ENCODE assay signal across 18 cellular contexts in the genomic region with DNA sequence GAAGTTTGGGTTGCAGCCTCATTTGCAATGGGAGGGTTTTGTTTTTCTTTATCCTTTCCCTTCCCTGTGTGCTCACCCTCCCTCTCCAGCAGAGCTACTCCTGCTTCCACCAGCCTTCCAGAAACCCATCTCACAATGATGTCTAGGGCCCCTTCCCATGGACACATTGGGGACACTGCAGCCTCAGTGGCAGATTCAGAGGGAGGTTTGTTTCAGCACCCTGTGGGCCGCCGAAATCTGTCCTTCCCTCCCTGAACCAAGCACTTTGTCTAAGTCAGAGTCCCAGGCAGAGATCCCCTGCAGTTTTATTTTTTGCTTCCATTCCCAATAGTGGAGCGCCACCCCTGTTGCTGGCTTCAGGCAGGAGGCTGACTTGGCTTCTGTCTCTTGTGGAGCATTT. TPM values are rescaled to one million over a fixed set of nuclear protein-coding genes. Genes with fewer than 3 reads are reported as not detected.
A peak's percentile ranks its signal among the peaks of the same experiment; 100 is the strongest.
DNase-seq lines count a peak whose midpoint lies in the region; ATAC-seq, FAIRE-seq and TF ChIP-seq lines count a peak whose summit lies in the region.
"Had no signal": no experiment of that assay in that cellular context is flagged by ENCODE, and none has a peak within 500 bp of the region (broad histone marks: within the 10 kb centered on the region; RNA-seq: fewer than 3 reads in every experiment).

No MANE protein-coding gene starts in this region.

- no peaks in the 10 kb centered on the region for H4K20me1 ChIP-seq in K562 (replicated peaks; ENCODE audit: control insufficient read depth, insufficient read depth, low read length)
- H4K20me1 ChIP-seq in neural progenitor cell (ENCODE audit: low read depth): no peaks in the 10 kb centered on the region

- WGBS in K562 (ENCODE audit: insufficient coverage, low coverage, missing lambda C conversion rate): 43% methylated on average over 3 of the region's 3 CpGs
- WGBS in tibial nerve, 2 donors: 82 to 83% methylated on average over 3 of the region's 3 CpGs

- H2AFZ ChIP-seq in K562 (ENCODE audit: low read depth, low read length): 0 out of 2 replicates have a peak overlapping the region, but pooled peaks have one; percentile 24
- peak overlapping the region; percentile 51 for H2AFZ ChIP-seq in neural progenitor cell (replicated peaks)
- H2AFZ ChIP-seq: GM23248 had no signal

- no peaks in the 10 kb centered on the region for H3K9me1 ChIP-seq in K562 (ENCODE audit: control insufficient read depth, insufficient read depth, low read length)

- peak; percentile 15 for DNase-seq in ELF-1 (ENCODE audit: low read depth, low spot score)
- no peak for DNase-seq in HEK293T (ENCODE audit: extremely low spot score)
- peak in 1 of 4 experiments; percentile 2 for DNase-seq in K562 (ENCODE audit: extremely low read depth in 1 of 4, low spot score in 3 of 4)
- DNase-seq in neural progenitor cell (ENCODE audit: low spot score): no peak
- no peak for DNase-seq in activated T-cell treated with anti-CD3 and anti-CD28 coated beads, Interleukin-2, amount 50 U/mL, for 72 hours
- no peak for DNase-seq in Right ventricle myocardium superior
- DNase-seq in tibial nerve (ENCODE audit: low spot score in 2 of 2): no peak
- DNase-seq: BE2C; CD4-positive, alpha-beta memory T cell; DND-41; GF-D8; GM23248; Karpas-422 had no signal

- no peak for FAIRE-seq in K562 (lab: Jason Lieb, UNC)
- FAIRE-seq: A204.1 had no signal

- no peak for TF ChIP-seq RAD21 in K562 (CRISPR knock-in tag; conservative IDR thresholded peaks at IDR 0.05 in 1 of 2, IDR thresholded peaks at IDR 0.05 in 1 of 2)

- TF ChIP-seq EP300 in K562 (IDR thresholded peaks at IDR 0.05; ENCODE audit: low read length): no peak
- no peak for TF ChIP-seq EP300 in tibial nerve (IDR thresholded peaks at IDR 0.05)

- TF ChIP-seq CTCF in K562 (IDR thresholded peaks at IDR 0.05 in 2 of 3, conservative IDR thresholded peaks at IDR 0.05 in 1 of 3; ENCODE audit: insufficient read depth in 2 of 3, low read depth in 1 of 3, low read length in 3 of 3) (no peak), neural progenitor cell (IDR thresholded peaks at IDR 0.05) (no peak), tibial nerve (IDR thresholded peaks at IDR 0.05) (no peak)

- no peak overlapping the region for H3K27ac Mint-ChIP-seq in neural progenitor cell
- H3K27ac Mint-ChIP-seq in activated T-cell treated with anti-CD3 and anti-CD28 coated beads, Interleukin-2, amount 50 U/mL, for 72 hours: no peak overlapping the region
- H3K27ac Mint-ChIP-seq: CD4-positive, alpha-beta memory T cell had no signal

- in situ Hi-C loops in K562 (cut with MboI): no loop called here

- H3K79me2 ChIP-seq in K562 (ENCODE audit: control insufficient read depth, insufficient read depth, low read length) (no peaks in the 10 kb centered on the region), neural progenitor cell (ENCODE audit: low read depth) (no peaks in the 10 kb centered on the region)

- POLR2A ChIA-PET in HEK293T (lab: Yijun Ruan, JAX): interaction anchor here (2.9 kb wide), 1 partner anchor 22 kb away, joined by 24 read pairs; a partner anchor contains a TSS
- POLR2A ChIA-PET in K562 (lab: Yijun Ruan, JAX): interaction anchor here (1.7 kb wide), 1 partner anchor 23 kb away, joined by 5 read pairs; no protein-coding TSS in a partner anchor

- H3K36me3 ChIP-seq in K562 (ENCODE audit: control insufficient read depth, insufficient read depth, low read length) (no peaks in the 10 kb centered on the region), neural progenitor cell (no peaks in the 10 kb centered on the region), tibial nerve (no peaks in the 10 kb centered on the region)
- H3K36me3 ChIP-seq: BE2C, HAP-1 had no signal

- H3K9me3 ChIP-seq in K562 (replicated peaks; ENCODE audit: control insufficient read depth, insufficient read depth, low read depth, low read length): no peaks in the 10 kb centered on the region
- H3K9me3 ChIP-seq in neural progenitor cell (ENCODE audit: low read depth): no peaks in the 10 kb centered on the region
- H3K9me3 ChIP-seq in tibial nerve: no peaks in the 10 kb centered on the region
- H3K9me3 ChIP-seq: BE2C, HAP-1 had no signal

- H3F3A ChIP-seq in neural progenitor cell (ENCODE audit: low read depth): peaks cover 8% of the 10 kb centered on the region

- H3K4me3 Mint-ChIP-seq in neural progenitor cell: no peak overlapping the region
- H3K4me3 Mint-ChIP-seq in activated T-cell treated with anti-CD3 and anti-CD28 coated beads, Interleukin-2, amount 50 U/mL, for 72 hours: no peak overlapping the region
- H3K4me3 Mint-ChIP-seq: CD4-positive, alpha-beta memory T cell had no signal

- intact Hi-C loops in K562 (cut with micrococcal nuclease): no loop called here
- intact Hi-C loops in Right ventricle myocardium superior (cut with DNase I): loop anchor here (10.0 kb wide), 1 partner anchor 184 kb away; a partner anchor contains a TSS

- H3K9me3 Mint-ChIP-seq in neural progenitor cell: no peaks in the 10 kb centered on the region
- H3K9me3 Mint-ChIP-seq in activated T-cell treated with anti-CD3 and anti-CD28 coated beads, Interleukin-2, amount 50 U/mL, for 72 hours: no peaks in the 10 kb centered on the region

- no peak for TF ChIP-seq POLR2A in K562 (conservative IDR thresholded peaks at IDR 0.05)
- no peak for TF ChIP-seq POLR2A in tibial nerve (IDR thresholded peaks at IDR 0.05)

- H3K4me2 ChIP-seq in K562 (ENCODE audit: insufficient read depth, low read length) (no peak overlapping the region), neural progenitor cell (peak overlapping the region; percentile 12)

- H3K27me3 Mint-ChIP-seq in neural progenitor cell (ENCODE audit: insufficient read depth, low read depth): no peaks in the 10 kb centered on the region
- H3K27me3 Mint-ChIP-seq in activated T-cell treated with anti-CD3 and anti-CD28 coated beads, Interleukin-2, amount 50 U/mL, for 72 hours (ENCODE audit: low read depth): peaks cover 15% of the 10 kb centered on the region

- no peaks in the 10 kb centered on the region for H3K36me3 Mint-ChIP-seq in neural progenitor cell
- H3K36me3 Mint-ChIP-seq in activated T-cell treated with anti-CD3 and anti-CD28 coated beads, Interleukin-2, amount 50 U/mL, for 72 hours (ENCODE audit: insufficient read depth in 2 of 2): no peaks in the 10 kb centered on the region
- H3K36me3 Mint-ChIP-seq: CD4-positive, alpha-beta memory T cell had no signal

- H3K4me3 ChIP-seq in K562 (no peak overlapping the region), neural progenitor cell (no peak overlapping the region), tibial nerve (no peak overlapping the region)
- H3K4me3 ChIP-seq: GM23248, HAP-1 had no signal

- peaks cover 9% of the 10 kb centered on the region for H3K4me1 Mint-ChIP-seq in neural progenitor cell
- H3K4me1 Mint-ChIP-seq in activated T-cell treated with anti-CD3 and anti-CD28 coated beads, Interleukin-2, amount 50 U/mL, for 72 hours (ENCODE audit: low read depth): peaks cover 8% of the 10 kb centered on the region

- H3K9ac ChIP-seq in K562 (ENCODE audit: insufficient read depth in 1 of 2, low read depth in 2 of 2, low read length in 2 of 2) (no peak overlapping the region), neural progenitor cell (no peak overlapping the region)
- H3K9ac ChIP-seq: GM23248 had no signal

- BruUV-seq in K562 (replicated peaks; lab: Mats Ljungman, UMichigan): no TSS peak

- H3K27me3 ChIP-seq in K562 (ENCODE audit: control insufficient read depth in 2 of 2, insufficient read depth in 2 of 2, low read length in 2 of 2) (no peaks in the 10 kb centered on the region), neural progenitor cell (peaks cover 7% of the 10 kb centered on the region), tibial nerve (no peaks in the 10 kb centered on the region)
- H3K27me3 ChIP-seq: BE2C had no signal

- no peak overlapping the region for H3K27ac ChIP-seq in K562 (ENCODE audit: extremely low read depth, low read depth, low read length)
- H3K27ac ChIP-seq in neural progenitor cell: peak overlapping the region; percentile 1
- no peak overlapping the region for H3K27ac ChIP-seq in tibial nerve
- H3K27ac ChIP-seq: C4-2B, GM23248 had no signal

- no peak for ATAC-seq in K562
- no peak for ATAC-seq in activated T-cell treated with anti-CD3 and anti-CD28 coated beads, Interleukin-2, amount 50 U/mL, for 72 hours (replicated peaks in 1 of 2)
- no peak for ATAC-seq in HG03442 (IDR thresholded peaks at IDR 0.05; ENCODE audit: unreplicated experiment)
- no peak for ATAC-seq in Right ventricle myocardium superior (ENCODE audit: poor library complexity)

- H3K4me1 ChIP-seq in K562 (replicated peaks in 1 of 2; ENCODE audit: control insufficient read depth in 2 of 2, insufficient read depth in 2 of 2, low read length in 2 of 2) (peaks cover 0 to 5% of the 10 kb centered on the region in 2 experiments; a peak in 3 of 5 replicates), neural progenitor cell (peaks cover 7% of the 10 kb centered on the region), tibial nerve (peaks cover 0 to 6% (median 0%) of the 10 kb centered on the region in 4 donors)
- H3K4me1 ChIP-seq: BE2C, HAP-1 had no signal

- CTCF ChIA-PET in HEK293T (lab: Yijun Ruan, JAX) (interaction anchor here (1.2 kb wide), 1 partner anchor 10 kb away, joined by 4 read pairs; no protein-coding TSS in a partner anchor), K562 (lab: Yijun Ruan, JAX; ENCODE audit: low intra/inter-chr PET ratio) (interaction anchor here (0.7 kb wide), 1 partner anchor 328 kb away, joined by 3 read pairs; no protein-coding TSS in a partner anchor)

RNA-seq across cellular contexts. Expression of a gene that starts 8.6 kb away (rescaled TPM):
- 9.8 and 30.7 TPM in 2 replicates for total RNA-seq in K562 (2011; cell fraction: chromatin; rRNA removed; ENCODE audit: low replicate concordance)
- 20.4 and 25.8 TPM in 2 replicates for total RNA-seq in K562 (2011; cell fraction: nucleolus; rRNA removed)
- total RNA-seq in K562 (2011; cell fraction: nucleoplasm; rRNA removed): 17.7 and 21.5 TPM in 2 replicates
- 3.6 and 6.9 TPM in 2 replicates for total RNA-seq in K562 (2014; rRNA removed)
- 1.4 and 2.1 TPM in 2 replicates for total RNA-seq in K562 (2014; rRNA removed; fragmentation: Illumina TruSeq; extraction: Trizol)
- 3.2 and 3.3 TPM in 2 replicates for total RNA-seq in K562 (2015; rRNA removed; fragmentation: Illumina TruSeq; extraction: Trizol)
- 12.5 and 13.6 TPM in 2 replicates for total RNA-seq in K562 (2021)
- polyA plus RNA-seq in K562 (2011; rRNA removed): 10.6 and 16.2 TPM in 2 replicates
- polyA plus RNA-seq in K562 (2011; cell fraction: cytosol; rRNA removed): 20.6 and 62.9 TPM in 2 replicates
- polyA plus RNA-seq in K562 (2011; cell fraction: nucleus; rRNA removed): 38.1 and 50.4 TPM in 2 replicates
- polyA plus RNA-seq in K562 (2012): 11.2 and 11.6 TPM in 2 replicates
- 5.5 and 10.0 TPM in 2 replicates for polyA plus RNA-seq in K562 (2014; fragmentation: Illumina TruSeq; extraction: Trizol)
- polyA plus RNA-seq in K562 (2014; fragmentation: Nextera tagmentation; extraction: Ambion mirVana): 1 to 10 TPM; 1.8 to 2.3 TPM
- 13.7 and 15.9 TPM in 2 replicates for polyA plus RNA-seq in K562 (2014; rRNA removed)
- 3.3 and 3.6 TPM in 2 replicates for polyA minus RNA-seq in K562 (2011; rRNA and poly(A)+ RNA removed)
- 10.2 and 12.4 TPM in 2 replicates for polyA minus RNA-seq in K562 (2011; cell fraction: cytosol; rRNA and poly(A)+ RNA removed)
- polyA minus RNA-seq in K562 (2011; cell fraction: nucleus; rRNA and poly(A)+ RNA removed): 10.4 and 13.6 TPM in 2 replicates
- 11.0 and 26.9 TPM in 2 replicates for total RNA-seq in neural progenitor cell (ENCODE audit: low replicate concordance)
- total RNA-seq in activated T-cell treated with anti-CD3 and anti-CD28 coated beads, Interleukin-2, amount 50 U/mL, for 72 hours: 1 to 10 TPM; 4.4 to 5.3 TPM
- 32.2 TPM for total RNA-seq in Right ventricle myocardium superior
- total RNA-seq in tibial nerve: 10 to 100 TPM; 21.1 to 32.8 (median 25.5) TPM
- total RNA-seq: CD4-positive, alpha-beta memory T cell; HT-29 had no signal

RNA-seq across cellular contexts. Expression of a gene that starts 21.8 kb away (rescaled TPM):
- 772 and 1,506 TPM in 2 replicates for total RNA-seq in K562 (2011; cell fraction: chromatin; rRNA removed; ENCODE audit: low replicate concordance)
- total RNA-seq in K562 (2011; cell fraction: nucleolus; rRNA removed): 1,570 and 1,591 TPM in 2 replicates
- 1,390 and 1,690 TPM in 2 replicates for total RNA-seq in K562 (2011; cell fraction: nucleoplasm; rRNA removed)
- 2,245 and 2,417 TPM in 2 replicates for total RNA-seq in K562 (2014; rRNA removed)
- total RNA-seq in K562 (2014; rRNA removed; fragmentation: Illumina TruSeq; extraction: Trizol): 1,384 and 1,624 TPM in 2 replicates
- total RNA-seq in K562 (2015; rRNA removed; fragmentation: Illumina TruSeq; extraction: Trizol): 1,989 and 2,037 TPM in 2 replicates
- 1,960 and 1,995 TPM in 2 replicates for total RNA-seq in K562 (2021)
- polyA plus RNA-seq in K562 (2011; rRNA removed): 3,220 and 3,989 TPM in 2 replicates
- 4,199 and 5,450 TPM in 2 replicates for polyA plus RNA-seq in K562 (2011; cell fraction: cytosol; rRNA removed)
- 2,091 and 2,598 TPM in 2 replicates for polyA plus RNA-seq in K562 (2011; cell fraction: nucleus; rRNA removed)
- 3,035 and 4,256 TPM in 2 replicates for polyA plus RNA-seq in K562 (2012)
- 2,565 and 2,747 TPM in 2 replicates for polyA plus RNA-seq in K562 (2014; fragmentation: Illumina TruSeq; extraction: Trizol)
- 1,000 to 10,000 TPM; 3,338 to 4,066 TPM for polyA plus RNA-seq in K562 (2014; fragmentation: Nextera tagmentation; extraction: Ambion mirVana)
- 2,749 and 3,057 TPM in 2 replicates for polyA plus RNA-seq in K562 (2014; rRNA removed)
- 1,664 and 1,688 TPM in 2 replicates for polyA minus RNA-seq in K562 (2011; rRNA and poly(A)+ RNA removed)
- 1,079 and 1,282 TPM in 2 replicates for polyA minus RNA-seq in K562 (2011; cell fraction: cytosol; rRNA and poly(A)+ RNA removed)
- 554 and 1,072 TPM in 2 replicates for polyA minus RNA-seq in K562 (2011; cell fraction: nucleus; rRNA and poly(A)+ RNA removed)
- total RNA-seq in neural progenitor cell (ENCODE audit: low replicate concordance): 3,021 and 4,709 TPM in 2 replicates
- 1,000 to 10,000 TPM; 3,380 to 3,455 TPM for total RNA-seq in activated T-cell treated with anti-CD3 and anti-CD28 coated beads, Interleukin-2, amount 50 U/mL, for 72 hours
- total RNA-seq in Right ventricle myocardium superior: 300 TPM
- total RNA-seq in tibial nerve: 1,000 to 10,000 TPM; 1,869 to 2,331 (median 1,970) TPM

RNA-seq across cellular contexts. Expression of a gene that starts 58.4 kb away (rescaled TPM):
- 16.6 and 38.2 TPM in 2 replicates for total RNA-seq in K562 (2011; cell fraction: chromatin; rRNA removed; ENCODE audit: low replicate concordance)
- total RNA-seq in K562 (2011; cell fraction: nucleolus; rRNA removed): 29.9 and 30.0 TPM in 2 replicates
- total RNA-seq in K562 (2011; cell fraction: nucleoplasm; rRNA removed): 13.2 and 22.5 TPM in 2 replicates
- total RNA-seq in K562 (2014; rRNA removed) (9.5 and 14.7 TPM in 2 replicates), K562 (2014; rRNA removed; fragmentation: Illumina TruSeq; extraction: Trizol) (4.1 and 4.9 TPM in 2 replicates), K562 (2015; rRNA removed; fragmentation: Illumina TruSeq; extraction: Trizol) (10.3 and 10.4 TPM in 2 replicates), K562 (2021) (20.1 and 20.9 TPM in 2 replicates), neural progenitor cell (ENCODE audit: low replicate concordance) (15.8 and 28.7 TPM in 2 replicates), Right ventricle myocardium superior (17.3 TPM), tibial nerve (10 to 100 TPM; 29.7 to 33.7 (median 32.0) TPM)
- polyA plus RNA-seq in K562 (2011; rRNA removed) (12.3 and 19.2 TPM in 2 replicates), K562 (2014; fragmentation: Illumina TruSeq; extraction: Trizol) (11.5 and 15.2 TPM in 2 replicates), K562 (2014; fragmentation: Nextera tagmentation; extraction: Ambion mirVana) (1 to 10 TPM in 1 of 2 experiments, under 1 TPM in 1; 0.36 to 1.1 TPM), K562 (2014; rRNA removed) (15.7 and 17.0 TPM in 2 replicates)
- 15.0 and 31.8 TPM in 2 replicates for polyA plus RNA-seq in K562 (2011; cell fraction: cytosol; rRNA removed)
- polyA plus RNA-seq in K562 (2011; cell fraction: nucleus; rRNA removed): 20.2 and 31.0 TPM in 2 replicates
- polyA plus RNA-seq in K562 (2012): 15.4 and 16.4 TPM in 2 replicates
- polyA minus RNA-seq in K562 (2011; rRNA and poly(A)+ RNA removed): 13.1 and 18.2 TPM in 2 replicates
- 12.9 and 17.9 TPM in 2 replicates for polyA minus RNA-seq in K562 (2011; cell fraction: cytosol; rRNA and poly(A)+ RNA removed)
- polyA minus RNA-seq in K562 (2011; cell fraction: nucleus; rRNA and poly(A)+ RNA removed): 11.8 and 18.1 TPM in 2 replicates
- total RNA-seq in activated T-cell treated with anti-CD3 and anti-CD28 coated beads, Interleukin-2, amount 50 U/mL, for 72 hours: 10 to 100 TPM; 29.4 to 30.9 TPM
